Comparison of ENCODE assay signal across 17 cellular contexts in genomic region chr2:138335036-138335435, GRCh38.
"Had no signal": no experiment of that assay in that cellular context is flagged by ENCODE, and none has a peak within 500 bp of the region (broad histone marks: within the 10 kb centered on the region; RNA-seq: fewer than 3 reads in every experiment).

No MANE protein-coding gene starts in this region.

- H3K36me3 ChIP-seq: ascending aorta, breast epithelium, lower lobe of right lung, neural progenitor cell, thyroid gland, vagina had no signal

- H3K27me3 ChIP-seq: ascending aorta, breast epithelium, neural progenitor cell, thyroid gland, vagina had no signal

- H3K4me3 Mint-ChIP-seq: activated naive CD8-positive, alpha-beta T cell treated with anti-CD3 and anti-CD28 coated beads, Interleukin-2, amount 10 ng/mL, durations not matched to agents 7 days and 5 days; dendritic cell treated with granulocyte-macrophage colony-stimulating factor and Interleukin-4, amounts not matched to agents 40 ng/mL and 50 ng/mL, for 4 days; neural progenitor cell; stimulated activated naive B cell treated with anti-CD40 and anti-IgM and Interleukin-4, amounts not matched to agents 10 μg/mL and 1 μg/mL and 100 μg/mL, for 72 hours had no signal

- H3K4me3 ChIP-seq: ascending aorta, breast epithelium, lower lobe of right lung, neural progenitor cell, thyroid gland, vagina had no signal

- DNase-seq: activated CD4-positive, alpha-beta T cell treated with anti-CD3 and anti-CD28 coated beads, Interleukin-2, amount 50 U/mL, for 1 hour; activated CD8-positive, alpha-beta memory T cell treated with anti-CD3 and anti-CD28 coated beads for 24 hours; activated naive CD8-positive, alpha-beta T cell treated with anti-CD3 and anti-CD28 coated beads, Interleukin-2, amount 10 ng/mL, durations not matched to agents 7 days and 5 days; effector memory CD4-positive, alpha-beta T cell; hypothalamus; left cardiac atrium; lower lobe of right lung; stimulated activated naive B cell treated with anti-CD40 and anti-IgM and Interleukin-4, amounts not matched to agents 10 μg/mL and 1 μg/mL and 100 μg/mL, for 72 hours; T-helper 9 cell; thyroid gland had no signal

- H3K27ac ChIP-seq: ascending aorta, lower lobe of right lung, neural progenitor cell, parathyroid adenoma, thyroid gland, vagina had no signal

- H3K9me3 Mint-ChIP-seq: activated naive CD8-positive, alpha-beta T cell treated with anti-CD3 and anti-CD28 coated beads, Interleukin-2, amount 10 ng/mL, durations not matched to agents 7 days and 5 days; dendritic cell treated with granulocyte-macrophage colony-stimulating factor and Interleukin-4, amounts not matched to agents 40 ng/mL and 50 ng/mL, for 4 days; neural progenitor cell; stimulated activated naive B cell treated with anti-CD40 and anti-IgM and Interleukin-4, amounts not matched to agents 10 μg/mL and 1 μg/mL and 100 μg/mL, for 72 hours had no signal

- ATAC-seq: activated CD4-positive, CD25-positive, alpha-beta regulatory T cell treated with anti-CD3 and anti-CD28 coated beads, Interleukin-2, amount 50 U/mL, for 24 hours; lower lobe of right lung; stimulated activated naive B cell treated with anti-CD40 and anti-IgM and Interleukin-4, amounts not matched to agents 10 μg/mL and 1 μg/mL and 100 μg/mL, for 72 hours had no signal

- H3K36me3 Mint-ChIP-seq: activated naive CD8-positive, alpha-beta T cell treated with anti-CD3 and anti-CD28 coated beads, Interleukin-2, amount 10 ng/mL, durations not matched to agents 7 days and 5 days; neural progenitor cell; stimulated activated naive B cell treated with anti-CD40 and anti-IgM and Interleukin-4, amounts not matched to agents 10 μg/mL and 1 μg/mL and 100 μg/mL, for 72 hours had no signal

- H3K4me1 Mint-ChIP-seq: activated naive CD8-positive, alpha-beta T cell treated with anti-CD3 and anti-CD28 coated beads, Interleukin-2, amount 10 ng/mL, durations not matched to agents 7 days and 5 days; stimulated activated naive B cell treated with anti-CD40 and anti-IgM and Interleukin-4, amounts not matched to agents 10 μg/mL and 1 μg/mL and 100 μg/mL, for 72 hours had no signal

- H3K27ac Mint-ChIP-seq: activated naive CD8-positive, alpha-beta T cell treated with anti-CD3 and anti-CD28 coated beads, Interleukin-2, amount 10 ng/mL, durations not matched to agents 7 days and 5 days; dendritic cell treated with granulocyte-macrophage colony-stimulating factor and Interleukin-4, amounts not matched to agents 40 ng/mL and 50 ng/mL, for 4 days; stimulated activated naive B cell treated with anti-CD40 and anti-IgM and Interleukin-4, amounts not matched to agents 10 μg/mL and 1 μg/mL and 100 μg/mL, for 72 hours had no signal

- H3K9me3 ChIP-seq: ascending aorta, breast epithelium, lower lobe of right lung, thyroid gland, vagina had no signal

- H3K27me3 Mint-ChIP-seq: activated naive CD8-positive, alpha-beta T cell treated with anti-CD3 and anti-CD28 coated beads, Interleukin-2, amount 10 ng/mL, durations not matched to agents 7 days and 5 days; dendritic cell treated with granulocyte-macrophage colony-stimulating factor and Interleukin-4, amounts not matched to agents 40 ng/mL and 50 ng/mL, for 4 days; stimulated activated naive B cell treated with anti-CD40 and anti-IgM and Interleukin-4, amounts not matched to agents 10 μg/mL and 1 μg/mL and 100 μg/mL, for 72 hours had no signal

- H3K4me1 ChIP-seq: breast epithelium, lower lobe of right lung, parathyroid adenoma, thyroid gland, vagina had no signal
